Comparison of ENCODE assay signal across 8 cellular contexts in the genomic region with DNA sequence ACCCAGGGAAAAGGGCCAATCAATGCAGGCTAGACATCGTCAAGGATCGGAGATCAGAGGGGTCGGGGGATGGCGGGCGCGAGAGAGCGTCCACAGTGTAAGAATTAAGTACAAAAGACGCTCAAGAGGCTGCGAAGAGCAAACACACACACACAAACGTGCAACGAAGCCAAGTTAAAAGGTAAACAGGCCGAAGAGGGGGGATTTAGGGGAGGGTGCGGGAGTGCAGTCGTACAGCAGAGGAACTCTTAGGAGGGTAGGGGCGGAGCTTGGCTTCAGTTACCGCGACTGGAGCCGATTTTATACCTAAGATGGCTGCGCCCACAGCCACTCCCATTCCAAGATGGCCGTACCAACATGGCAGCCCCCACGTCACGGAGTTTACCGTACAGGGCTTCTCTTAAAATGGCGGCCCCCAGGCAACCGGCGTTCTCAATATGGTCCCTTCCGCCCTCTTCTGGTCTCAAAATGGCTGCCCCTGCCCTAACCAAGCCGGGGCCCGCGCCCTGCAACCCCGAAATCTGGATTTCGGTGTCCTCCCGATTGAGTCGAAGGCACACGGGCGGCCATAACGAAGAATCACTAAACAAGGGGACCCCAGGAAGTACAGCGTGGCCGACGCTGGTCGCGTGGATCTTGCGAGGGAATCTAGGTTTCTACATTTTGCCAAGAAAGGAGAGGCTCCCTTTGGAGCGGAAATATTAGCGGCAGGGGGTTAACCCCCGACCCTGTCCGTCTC. TPM values are rescaled to one million over a fixed set of nuclear protein-coding genes. Genes with fewer than 3 reads are reported as not detected.
A peak's percentile ranks its signal among the peaks of the same experiment; 100 is the strongest.
DNase-seq lines count a peak whose midpoint lies in the region; ATAC-seq and TF ChIP-seq lines count a peak whose summit lies in the region.

No MANE protein-coding gene starts in this region.

- DNase-seq in NCI-H524 (lab: John Stamatoyannopoulos, UW) (peak; percentile 93 to 97), dorsolateral prefrontal cortex (peak; percentile 94 to 99 (median 97)), right lobe of liver (peak; percentile 93 to 97 (median 96))
- peak; percentile 96 for DNase-seq in activated CD4-positive, alpha-beta T cell treated with anti-CD3 and anti-CD28 coated beads, Interleukin-2, amount 50 U/mL, for 48 hours
- peak; percentile 93 for DNase-seq in stimulated activated CD4-positive, alpha-beta T cell treated with anti-CD3 and anti-CD28 coated beads, Interleukin-4, amount 100 ng/mL, for 1 hour

- peak; percentile 68 for TF ChIP-seq POLR2A in right lobe of liver (IDR thresholded peaks at IDR 0.05)

- peaks cover 30% of the 10 kb centered on the region for H3K36me3 ChIP-seq in ACC112 (ENCODE audit: insufficient read depth, low read length)
- peaks cover 0 to 25% (median 3%) of the 10 kb centered on the region in 4 donors for H3K36me3 ChIP-seq in right lobe of liver

- H3K27me3 ChIP-seq in ACC112 (ENCODE audit: insufficient read depth, low read length) (no peaks in the 10 kb centered on the region), dorsolateral prefrontal cortex (no peaks in the 10 kb centered on the region), right lobe of liver (no peaks in the 10 kb centered on the region)

- ATAC-seq in GM18873 (IDR thresholded peaks at IDR 0.05; ENCODE audit: low FRiP score, unreplicated experiment): peak; percentile 65
- peak; percentile 57 for ATAC-seq in HG03139 (IDR thresholded peaks at IDR 0.05; ENCODE audit: unreplicated experiment)
- ATAC-seq in right lobe of liver: peak; percentile 71 to 83 (median 80)

- no peaks in the 10 kb centered on the region for H3K9me3 ChIP-seq in right lobe of liver

- peaks cover 3% of the 10 kb centered on the region for H3K79me2 ChIP-seq in ACC112 (ENCODE audit: control insufficient read depth, insufficient read depth, low read length, unreplicated experiment)

- TF ChIP-seq CTCF in dorsolateral prefrontal cortex (IDR thresholded peaks at IDR 0.05 in 54 of 56, conservative IDR thresholded peaks at IDR 0.05 in 2 of 56; ENCODE audit: low read depth in 1 of 56, partially characterized antibody in 56 of 56): peak in 48 of 56 donors; percentile 14 to 72 (median 44)
- TF ChIP-seq CTCF in right lobe of liver (IDR thresholded peaks at IDR 0.05): no peak

- 8% methylated on average over 38 of the region's 47 CpGs for WGBS in right lobe of liver (ENCODE audit: insufficient coverage, low coverage, low lambda C conversion rate, missing lambda C conversion rate)

- H3K4me1 ChIP-seq in ACC112 (ENCODE audit: control insufficient read depth, insufficient read depth, low read length, unreplicated experiment): peaks cover 36% of the 10 kb centered on the region
- H3K4me1 ChIP-seq in right lobe of liver: peaks cover 0 to 61% (median 28%) of the 10 kb centered on the region in 4 donors

- H3K4me3 ChIP-seq in ACC112 (ENCODE audit: low read depth, low read length) (peak overlapping the region; percentile 79), dorsolateral prefrontal cortex (peak overlapping the region; percentile 48 to 99 (median 81)), right lobe of liver (peak overlapping the region; percentile 52 to 63 (median 58))

- H2AFZ ChIP-seq in ACC112 (ENCODE audit: low read length, unreplicated experiment): peak overlapping the region; percentile 92

- H3K27ac ChIP-seq in ACC112 (ENCODE audit: low read depth, low read length) (peak overlapping the region; percentile 88), dorsolateral prefrontal cortex (peak overlapping the region; percentile 83 to 100 (median 98)), right lobe of liver (peak overlapping the region; percentile 96)

- intact Hi-C loops in dorsolateral prefrontal cortex (cut with DNase I) (loop anchor here (1.0 to 5.0 kb wide), 4 partner anchors 19 to 117 kb away; a partner anchor contains a TSS), right lobe of liver (cut with DNase I) (no loop called here)

RNA-seq across cellular contexts. Expression of a gene that starts 2.0 kb away (rescaled TPM):
- total RNA-seq in dorsolateral prefrontal cortex (100 to 1,000 TPM in 115 of 120 experiments, 10 to 100 TPM in 5; 71.3 to 383 (median 216) TPM), right lobe of liver (not detected)

RNA-seq across cellular contexts. Expression of a gene that starts 2.2 kb away (rescaled TPM):
- total RNA-seq in dorsolateral prefrontal cortex (100 to 1,000 TPM; 172 to 618 (median 433) TPM), right lobe of liver (10 to 100 TPM; 18.8 to 41.4 (median 34.3) TPM)

RNA-seq across cellular contexts. Expression of a gene that starts 17.8 kb away (rescaled TPM):
- total RNA-seq in dorsolateral prefrontal cortex (100 to 1,000 TPM in 1 of 120 experiments, 10 to 100 TPM in 119; 49.2 to 100 (median 74.3) TPM), right lobe of liver (10 to 100 TPM in 4 of 6 experiments, 1 to 10 TPM in 2; 7.9 to 17.1 (median 13.3) TPM)

RNA-seq across cellular contexts. Expression of a gene that starts 18.9 kb away (rescaled TPM):
- total RNA-seq in dorsolateral prefrontal cortex (10 to 100 TPM; 21.6 to 58.1 (median 38.1) TPM), right lobe of liver (10 to 100 TPM in 3 of 6 experiments, 1 to 10 TPM in 3; 8.5 to 13.3 (median 10.6) TPM)

RNA-seq across cellular contexts. Expression of a gene that starts 20.1 kb away (rescaled TPM):
- total RNA-seq in dorsolateral prefrontal cortex: 1 to 10 TPM in 33 of 120 experiments, under 1 TPM in 84, not detected in 3; 0.18 to 3.0 (median 0.71) TPM
- under 1 TPM in 1 of 6 experiments, not detected in 5; 0.12 TPM for total RNA-seq in right lobe of liver

Comparison
In these comparisons a context has a peak if more than half of its experiments do, and no peak if none do; other contexts are left out.
1. Peak in every context shown above with its lines: DNase-seq, ATAC-seq, H3K4me3 ChIP-seq and H3K27ac ChIP-seq.
2. CTCF ChIP-seq: peak in dorsolateral prefrontal cortex (48 of 56); none in right lobe of liver (0 of 4).
3. RNA of a gene that starts 2.0 kb away (total RNA-seq): 71.3 to 383 TPM in dorsolateral prefrontal cortex; not detected in right lobe of liver; every median in the first group is over 10 times any median in the second.
4. RNA of a gene that starts 2.2 kb away (total RNA-seq): 172 to 618 TPM in dorsolateral prefrontal cortex; 18.8 to 41.4 TPM in right lobe of liver; every median in the first group is over 4 times any median in the second.
5. intact Hi-C loops: an anchor here in dorsolateral prefrontal cortex (1.0 to 5.0 kb wide); none called in right lobe of liver.